Comparison of ENCODE assay signal across 1 cellular context in the genomic region with DNA sequence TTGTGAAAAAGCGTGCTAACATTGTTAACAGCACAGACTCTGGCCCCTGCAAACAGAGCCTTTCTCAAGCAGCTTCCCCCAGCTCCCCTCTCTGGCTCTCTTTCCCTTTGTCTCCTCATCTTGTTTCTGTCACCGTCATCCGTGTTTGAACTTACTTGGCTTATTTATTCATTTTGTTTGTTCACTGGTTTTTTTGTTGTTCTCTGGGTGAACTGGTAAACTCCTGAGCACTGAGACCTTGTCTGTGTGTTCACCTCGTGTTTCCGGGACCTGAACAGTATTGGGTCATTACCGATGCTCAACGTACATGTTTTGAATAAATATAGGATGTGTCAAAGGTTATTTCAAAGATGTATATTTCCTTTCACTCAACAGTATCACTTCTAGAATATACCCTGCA.
TF ChIP-seq lines count a peak whose summit lies in the region.

No MANE protein-coding gene starts in this region.

TF ChIP-seq in HepG2, 621 proteins besides CTCF, POLR2A, EP300 and RAD21 (continued from another document and continues in another):
- TF ChIP-seq SKI (IDR thresholded peaks at IDR 0.05; ENCODE audit: partially characterized antibody) (peak; percentile 66), ZNF878 (CRISPR knock-in tag; IDR thresholded peaks at IDR 0.05) (no peak), KDM5A (IDR thresholded peaks at IDR 0.05; ENCODE audit: borderline replicate concordance, low read length) (no peak), NCOA2 (CRISPR knock-in tag; IDR thresholded peaks at IDR 0.05) (peak; percentile 47; the same call in 1 of the 2 replicates), KDM4B (CRISPR knock-in tag; IDR thresholded peaks at IDR 0.05) (no peak), ZNF547 (CRISPR knock-in tag; IDR thresholded peaks at IDR 0.05) (no peak), ZNF451 (CRISPR knock-in tag; IDR thresholded peaks at IDR 0.05) (no peak), FOXK1 (CRISPR knock-in tag; IDR thresholded peaks at IDR 0.05; ENCODE audit: borderline replicate concordance, low read depth) (peak; percentile 57; the same call in 1 of the 2 replicates), ZNF292 (CRISPR knock-in tag; IDR thresholded peaks at IDR 0.05; ENCODE audit: borderline replicate concordance, low read depth) (no peak), ZNF207 (IDR thresholded peaks at IDR 0.05; ENCODE audit: borderline replicate concordance) (no peak), GATAD2A (CRISPR knock-in tag; IDR thresholded peaks at IDR 0.05) (peak; percentile 81; the same call in 1 of the 2 replicates), ZFY (CRISPR knock-in tag; IDR thresholded peaks at IDR 0.05) (no peak), SALL1 (CRISPR knock-in tag; IDR thresholded peaks at IDR 0.05) (peak; percentile 60; the same call in 1 of the 2 replicates)
- TF ChIP-seq, protein P1, sequence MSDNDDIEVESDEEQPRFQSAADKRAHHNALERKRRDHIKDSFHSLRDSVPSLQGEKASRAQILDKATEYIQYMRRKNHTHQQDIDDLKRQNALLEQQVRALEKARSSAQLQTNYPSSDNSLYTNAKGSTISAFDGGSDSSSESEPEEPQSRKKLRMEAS (IDR thresholded peaks at IDR 0.05), result peak; percentile 45; the same call in 1 of the 2 replicates
- TF ChIP-seq, protein P2, sequence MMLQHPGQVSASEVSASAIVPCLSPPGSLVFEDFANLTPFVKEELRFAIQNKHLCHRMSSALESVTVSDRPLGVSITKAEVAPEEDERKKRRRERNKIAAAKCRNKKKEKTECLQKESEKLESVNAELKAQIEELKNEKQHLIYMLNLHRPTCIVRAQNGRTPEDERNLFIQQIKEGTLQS (CRISPR knock-in tag; IDR thresholded peaks at IDR 0.05), result no peak
- TF ChIP-seq, protein P3, sequence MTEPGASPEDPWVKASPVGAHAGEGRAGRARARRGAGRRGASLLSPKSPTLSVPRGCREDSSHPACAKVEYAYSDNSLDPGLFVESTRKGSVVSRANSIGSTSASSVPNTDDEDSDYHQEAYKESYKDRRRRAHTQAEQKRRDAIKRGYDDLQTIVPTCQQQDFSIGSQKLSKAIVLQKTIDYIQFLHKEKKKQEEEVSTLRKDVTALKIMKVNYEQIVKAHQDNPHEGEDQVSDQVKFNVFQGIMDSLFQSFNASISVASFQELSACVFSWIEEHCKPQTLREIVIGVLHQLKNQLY (CRISPR knock-in tag; IDR thresholded peaks at IDR 0.05), result peak; percentile 81
- TF ChIP-seq, protein P4, sequence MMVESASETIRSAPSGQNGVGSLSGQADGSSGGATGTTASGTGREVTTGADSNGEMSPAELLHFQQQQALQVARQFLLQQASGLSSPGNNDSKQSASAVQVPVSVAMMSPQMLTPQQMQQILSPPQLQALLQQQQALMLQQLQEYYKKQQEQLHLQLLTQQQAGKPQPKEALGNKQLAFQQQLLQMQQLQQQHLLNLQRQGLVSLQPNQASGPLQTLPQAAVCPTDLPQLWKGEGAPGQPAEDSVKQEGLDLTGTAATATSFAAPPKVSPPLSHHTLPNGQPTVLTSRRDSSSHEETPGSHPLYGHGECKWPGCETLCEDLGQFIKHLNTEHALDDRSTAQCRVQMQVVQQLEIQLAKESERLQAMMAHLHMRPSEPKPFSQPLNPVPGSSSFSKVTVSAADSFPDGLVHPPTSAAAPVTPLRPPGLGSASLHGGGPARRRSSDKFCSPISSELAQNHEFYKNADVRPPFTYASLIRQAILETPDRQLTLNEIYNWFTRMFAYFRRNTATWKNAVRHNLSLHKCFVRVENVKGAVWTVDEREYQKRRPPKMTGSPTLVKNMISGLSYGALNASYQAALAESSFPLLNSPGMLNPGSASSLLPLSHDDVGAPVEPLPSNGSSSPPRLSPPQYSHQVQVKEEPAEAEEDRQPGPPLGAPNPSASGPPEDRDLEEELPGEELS (CRISPR knock-in tag; IDR thresholded peaks at IDR 0.05), result peak; percentile 93
- TF ChIP-seq, protein P5, sequence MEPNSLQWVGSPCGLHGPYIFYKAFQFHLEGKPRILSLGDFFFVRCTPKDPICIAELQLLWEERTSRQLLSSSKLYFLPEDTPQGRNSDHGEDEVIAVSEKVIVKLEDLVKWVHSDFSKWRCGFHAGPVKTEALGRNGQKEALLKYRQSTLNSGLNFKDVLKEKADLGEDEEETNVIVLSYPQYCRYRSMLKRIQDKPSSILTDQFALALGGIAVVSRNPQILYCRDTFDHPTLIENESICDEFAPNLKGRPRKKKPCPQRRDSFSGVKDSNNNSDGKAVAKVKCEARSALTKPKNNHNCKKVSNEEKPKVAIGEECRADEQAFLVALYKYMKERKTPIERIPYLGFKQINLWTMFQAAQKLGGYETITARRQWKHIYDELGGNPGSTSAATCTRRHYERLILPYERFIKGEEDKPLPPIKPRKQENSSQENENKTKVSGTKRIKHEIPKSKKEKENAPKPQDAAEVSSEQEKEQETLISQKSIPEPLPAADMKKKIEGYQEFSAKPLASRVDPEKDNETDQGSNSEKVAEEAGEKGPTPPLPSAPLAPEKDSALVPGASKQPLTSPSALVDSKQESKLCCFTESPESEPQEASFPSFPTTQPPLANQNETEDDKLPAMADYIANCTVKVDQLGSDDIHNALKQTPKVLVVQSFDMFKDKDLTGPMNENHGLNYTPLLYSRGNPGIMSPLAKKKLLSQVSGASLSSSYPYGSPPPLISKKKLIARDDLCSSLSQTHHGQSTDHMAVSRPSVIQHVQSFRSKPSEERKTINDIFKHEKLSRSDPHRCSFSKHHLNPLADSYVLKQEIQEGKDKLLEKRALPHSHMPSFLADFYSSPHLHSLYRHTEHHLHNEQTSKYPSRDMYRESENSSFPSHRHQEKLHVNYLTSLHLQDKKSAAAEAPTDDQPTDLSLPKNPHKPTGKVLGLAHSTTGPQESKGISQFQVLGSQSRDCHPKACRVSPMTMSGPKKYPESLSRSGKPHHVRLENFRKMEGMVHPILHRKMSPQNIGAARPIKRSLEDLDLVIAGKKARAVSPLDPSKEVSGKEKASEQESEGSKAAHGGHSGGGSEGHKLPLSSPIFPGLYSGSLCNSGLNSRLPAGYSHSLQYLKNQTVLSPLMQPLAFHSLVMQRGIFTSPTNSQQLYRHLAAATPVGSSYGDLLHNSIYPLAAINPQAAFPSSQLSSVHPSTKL (CRISPR knock-in tag; IDR thresholded peaks at IDR 0.05), result peak; percentile 69; the same call in 1 of the 2 replicates
- TF ChIP-seq, protein P6, sequence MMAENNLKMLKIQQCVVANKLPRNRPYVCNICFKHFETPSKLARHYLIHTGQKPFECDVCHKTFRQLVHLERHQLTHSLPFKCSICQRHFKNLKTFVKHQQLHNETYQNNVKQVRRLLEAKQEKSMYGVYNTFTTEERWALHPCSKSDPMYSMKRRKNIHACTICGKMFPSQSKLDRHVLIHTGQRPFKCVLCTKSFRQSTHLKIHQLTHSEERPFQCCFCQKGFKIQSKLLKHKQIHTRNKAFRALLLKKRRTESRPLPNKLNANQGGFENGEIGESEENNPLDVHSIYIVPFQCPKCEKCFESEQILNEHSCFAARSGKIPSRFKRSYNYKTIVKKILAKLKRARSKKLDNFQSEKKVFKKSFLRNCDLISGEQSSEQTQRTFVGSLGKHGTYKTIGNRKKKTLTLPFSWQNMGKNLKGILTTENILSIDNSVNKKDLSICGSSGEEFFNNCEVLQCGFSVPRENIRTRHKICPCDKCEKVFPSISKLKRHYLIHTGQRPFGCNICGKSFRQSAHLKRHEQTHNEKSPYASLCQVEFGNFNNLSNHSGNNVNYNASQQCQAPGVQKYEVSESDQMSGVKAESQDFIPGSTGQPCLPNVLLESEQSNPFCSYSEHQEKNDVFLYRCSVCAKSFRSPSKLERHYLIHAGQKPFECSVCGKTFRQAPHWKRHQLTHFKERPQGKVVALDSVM (CRISPR knock-in tag; IDR thresholded peaks at IDR 0.05), result no peak
- TF ChIP-seq, protein P7, sequence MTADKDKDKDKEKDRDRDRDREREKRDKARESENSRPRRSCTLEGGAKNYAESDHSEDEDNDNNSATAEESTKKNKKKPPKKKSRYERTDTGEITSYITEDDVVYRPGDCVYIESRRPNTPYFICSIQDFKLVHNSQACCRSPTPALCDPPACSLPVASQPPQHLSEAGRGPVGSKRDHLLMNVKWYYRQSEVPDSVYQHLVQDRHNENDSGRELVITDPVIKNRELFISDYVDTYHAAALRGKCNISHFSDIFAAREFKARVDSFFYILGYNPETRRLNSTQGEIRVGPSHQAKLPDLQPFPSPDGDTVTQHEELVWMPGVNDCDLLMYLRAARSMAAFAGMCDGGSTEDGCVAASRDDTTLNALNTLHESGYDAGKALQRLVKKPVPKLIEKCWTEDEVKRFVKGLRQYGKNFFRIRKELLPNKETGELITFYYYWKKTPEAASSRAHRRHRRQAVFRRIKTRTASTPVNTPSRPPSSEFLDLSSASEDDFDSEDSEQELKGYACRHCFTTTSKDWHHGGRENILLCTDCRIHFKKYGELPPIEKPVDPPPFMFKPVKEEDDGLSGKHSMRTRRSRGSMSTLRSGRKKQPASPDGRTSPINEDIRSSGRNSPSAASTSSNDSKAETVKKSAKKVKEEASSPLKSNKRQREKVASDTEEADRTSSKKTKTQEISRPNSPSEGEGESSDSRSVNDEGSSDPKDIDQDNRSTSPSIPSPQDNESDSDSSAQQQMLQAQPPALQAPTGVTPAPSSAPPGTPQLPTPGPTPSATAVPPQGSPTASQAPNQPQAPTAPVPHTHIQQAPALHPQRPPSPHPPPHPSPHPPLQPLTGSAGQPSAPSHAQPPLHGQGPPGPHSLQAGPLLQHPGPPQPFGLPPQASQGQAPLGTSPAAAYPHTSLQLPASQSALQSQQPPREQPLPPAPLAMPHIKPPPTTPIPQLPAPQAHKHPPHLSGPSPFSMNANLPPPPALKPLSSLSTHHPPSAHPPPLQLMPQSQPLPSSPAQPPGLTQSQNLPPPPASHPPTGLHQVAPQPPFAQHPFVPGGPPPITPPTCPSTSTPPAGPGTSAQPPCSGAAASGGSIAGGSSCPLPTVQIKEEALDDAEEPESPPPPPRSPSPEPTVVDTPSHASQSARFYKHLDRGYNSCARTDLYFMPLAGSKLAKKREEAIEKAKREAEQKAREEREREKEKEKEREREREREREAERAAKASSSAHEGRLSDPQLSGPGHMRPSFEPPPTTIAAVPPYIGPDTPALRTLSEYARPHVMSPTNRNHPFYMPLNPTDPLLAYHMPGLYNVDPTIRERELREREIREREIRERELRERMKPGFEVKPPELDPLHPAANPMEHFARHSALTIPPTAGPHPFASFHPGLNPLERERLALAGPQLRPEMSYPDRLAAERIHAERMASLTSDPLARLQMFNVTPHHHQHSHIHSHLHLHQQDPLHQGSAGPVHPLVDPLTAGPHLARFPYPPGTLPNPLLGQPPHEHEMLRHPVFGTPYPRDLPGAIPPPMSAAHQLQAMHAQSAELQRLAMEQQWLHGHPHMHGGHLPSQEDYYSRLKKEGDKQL (CRISPR knock-in tag; IDR thresholded peaks at IDR 0.05; ENCODE audit: low read depth), result no peak
- TF ChIP-seq, protein P8, sequence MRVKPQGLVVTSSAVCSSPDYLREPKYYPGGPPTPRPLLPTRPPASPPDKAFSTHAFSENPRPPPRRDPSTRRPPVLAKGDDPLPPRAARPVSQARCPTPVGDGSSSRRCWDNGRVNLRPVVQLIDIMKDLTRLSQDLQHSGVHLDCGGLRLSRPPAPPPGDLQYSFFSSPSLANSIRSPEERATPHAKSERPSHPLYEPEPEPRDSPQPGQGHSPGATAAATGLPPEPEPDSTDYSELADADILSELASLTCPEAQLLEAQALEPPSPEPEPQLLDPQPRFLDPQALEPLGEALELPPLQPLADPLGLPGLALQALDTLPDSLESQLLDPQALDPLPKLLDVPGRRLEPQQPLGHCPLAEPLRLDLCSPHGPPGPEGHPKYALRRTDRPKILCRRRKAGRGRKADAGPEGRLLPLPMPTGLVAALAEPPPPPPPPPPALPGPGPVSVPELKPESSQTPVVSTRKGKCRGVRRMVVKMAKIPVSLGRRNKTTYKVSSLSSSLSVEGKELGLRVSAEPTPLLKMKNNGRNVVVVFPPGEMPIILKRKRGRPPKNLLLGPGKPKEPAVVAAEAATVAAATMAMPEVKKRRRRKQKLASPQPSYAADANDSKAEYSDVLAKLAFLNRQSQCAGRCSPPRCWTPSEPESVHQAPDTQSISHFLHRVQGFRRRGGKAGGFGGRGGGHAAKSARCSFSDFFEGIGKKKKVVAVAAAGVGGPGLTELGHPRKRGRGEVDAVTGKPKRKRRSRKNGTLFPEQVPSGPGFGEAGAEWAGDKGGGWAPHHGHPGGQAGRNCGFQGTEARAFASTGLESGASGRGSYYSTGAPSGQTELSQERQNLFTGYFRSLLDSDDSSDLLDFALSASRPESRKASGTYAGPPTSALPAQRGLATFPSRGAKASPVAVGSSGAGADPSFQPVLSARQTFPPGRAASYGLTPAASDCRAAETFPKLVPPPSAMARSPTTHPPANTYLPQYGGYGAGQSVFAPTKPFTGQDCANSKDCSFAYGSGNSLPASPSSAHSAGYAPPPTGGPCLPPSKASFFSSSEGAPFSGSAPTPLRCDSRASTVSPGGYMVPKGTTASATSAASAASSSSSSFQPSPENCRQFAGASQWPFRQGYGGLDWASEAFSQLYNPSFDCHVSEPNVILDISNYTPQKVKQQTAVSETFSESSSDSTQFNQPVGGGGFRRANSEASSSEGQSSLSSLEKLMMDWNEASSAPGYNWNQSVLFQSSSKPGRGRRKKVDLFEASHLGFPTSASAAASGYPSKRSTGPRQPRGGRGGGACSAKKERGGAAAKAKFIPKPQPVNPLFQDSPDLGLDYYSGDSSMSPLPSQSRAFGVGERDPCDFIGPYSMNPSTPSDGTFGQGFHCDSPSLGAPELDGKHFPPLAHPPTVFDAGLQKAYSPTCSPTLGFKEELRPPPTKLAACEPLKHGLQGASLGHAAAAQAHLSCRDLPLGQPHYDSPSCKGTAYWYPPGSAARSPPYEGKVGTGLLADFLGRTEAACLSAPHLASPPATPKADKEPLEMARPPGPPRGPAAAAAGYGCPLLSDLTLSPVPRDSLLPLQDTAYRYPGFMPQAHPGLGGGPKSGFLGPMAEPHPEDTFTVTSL (CRISPR knock-in tag; IDR thresholded peaks at IDR 0.05; ENCODE audit: borderline replicate concordance), result peak; percentile 34; the same call in 1 of the 2 replicates
- TF ChIP-seq, protein P9, sequence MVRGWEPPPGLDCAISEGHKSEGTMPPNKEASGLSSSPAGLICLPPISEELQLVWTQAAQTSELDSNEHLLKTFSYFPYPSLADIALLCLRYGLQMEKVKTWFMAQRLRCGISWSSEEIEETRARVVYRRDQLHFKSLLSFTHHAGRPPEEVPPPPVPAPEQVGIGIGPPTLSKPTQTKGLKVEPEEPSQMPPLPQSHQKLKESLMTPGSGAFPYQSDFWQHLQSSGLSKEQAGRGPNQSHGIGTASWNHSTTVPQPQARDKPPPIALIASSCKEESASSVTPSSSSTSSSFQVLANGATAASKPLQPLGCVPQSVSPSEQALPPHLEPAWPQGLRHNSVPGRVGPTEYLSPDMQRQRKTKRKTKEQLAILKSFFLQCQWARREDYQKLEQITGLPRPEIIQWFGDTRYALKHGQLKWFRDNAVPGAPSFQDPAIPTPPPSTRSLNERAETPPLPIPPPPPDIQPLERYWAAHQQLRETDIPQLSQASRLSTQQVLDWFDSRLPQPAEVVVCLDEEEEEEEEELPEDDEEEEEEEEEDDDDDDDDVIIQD (CRISPR knock-in tag; IDR thresholded peaks at IDR 0.05; ENCODE audit: low read depth), result 0 out of 2 replicates have a peak, but pooled peaks have one; percentile 50
